Comparison of ENCODE assay signal across 29 cellular contexts in the genomic region with DNA sequence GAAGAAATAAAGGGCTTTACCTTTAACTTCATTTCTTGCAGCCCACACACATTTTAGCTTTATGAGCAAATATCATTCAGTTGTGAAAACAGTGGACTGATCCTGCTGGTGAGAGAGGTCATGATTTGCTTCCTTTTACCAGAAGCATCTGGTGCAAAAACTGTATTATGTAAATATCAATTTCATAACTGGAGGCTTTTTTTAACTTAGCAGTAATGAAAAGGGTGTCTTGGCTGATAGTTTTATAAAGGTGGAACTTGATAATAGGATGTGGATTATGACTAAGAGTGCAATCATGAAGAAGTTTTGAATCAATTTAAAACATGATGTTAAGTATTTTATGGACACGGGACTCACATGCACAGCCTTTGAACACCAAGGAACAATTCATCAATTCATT.
A peak's percentile ranks its signal among the peaks of the same experiment; 100 is the strongest.
DNase-seq lines count a peak whose midpoint lies in the region; ATAC-seq, FAIRE-seq and TF ChIP-seq lines count a peak whose summit lies in the region.
"Had no signal": no experiment of that assay in that cellular context is flagged by ENCODE, and none has a peak within 500 bp of the region (broad histone marks: within the 10 kb centered on the region; RNA-seq: fewer than 3 reads in every experiment).

No MANE protein-coding gene starts in this region.

- H3K36me3 Mint-ChIP-seq in osteocyte (ENCODE audit: unreplicated experiment), result peaks cover 14% of the 10 kb centered on the region
- H3K36me3 Mint-ChIP-seq in activated CD4-positive, alpha-beta T cell treated with anti-CD3 and anti-CD28 coated beads for 36 hours (ENCODE audit: low read depth), result no peaks in the 10 kb centered on the region
- H3K36me3 Mint-ChIP-seq: activated CD4-positive, alpha-beta memory T cell treated with anti-CD3 and anti-CD28 coated beads for 36 hours; activated naive CD4-positive, alpha-beta T cell treated with anti-CD3 and anti-CD28 coated beads, Interleukin-2, amount 10 ng/mL, durations not matched to agents 7 days and 5 days; CD8-positive, alpha-beta memory T cell had no signal

- peak overlapping the region; percentile 52 for H3K27ac Mint-ChIP-seq in osteocyte (ENCODE audit: unreplicated experiment)
- no peak overlapping the region for H3K27ac Mint-ChIP-seq in activated CD4-positive, alpha-beta T cell treated with anti-CD3 and anti-CD28 coated beads for 36 hours
- H3K27ac Mint-ChIP-seq: activated CD4-positive, alpha-beta memory T cell treated with anti-CD3 and anti-CD28 coated beads for 36 hours; activated naive CD4-positive, alpha-beta T cell treated with anti-CD3 and anti-CD28 coated beads, Interleukin-2, amount 10 ng/mL, durations not matched to agents 7 days and 5 days; CD8-positive, alpha-beta memory T cell; effector memory CD8-positive, alpha-beta T cell; H9 had no signal

- peak; percentile 32 for DNase-seq in HCEC 1CT
- peak; percentile 73 for DNase-seq in brain pericyte (ENCODE audit: low read depth, low spot score)
- DNase-seq in fibroblast of pulmonary artery (ENCODE audit: low read depth), result peak; percentile 36
- DNase-seq in osteocyte (ENCODE audit: extremely low spot score, unreplicated experiment), result no peak
- no peak for DNase-seq in activated CD4-positive, alpha-beta T cell treated with anti-CD3 and anti-CD28 coated beads for 36 hours
- DNase-seq in 8988T, result no peak
- no peak for DNase-seq in H54 (ENCODE audit: insufficient read length, low spot score)
- DNase-seq: activated CD4-positive, alpha-beta memory T cell treated with anti-CD3 and anti-CD28 coated beads for 36 hours; activated CD4-positive, CD25-positive, alpha-beta regulatory T cell treated with anti-CD3 and anti-CD28 coated beads, Interleukin-2, amount 50 U/mL, for 72 hours; activated CD8-positive, alpha-beta memory T cell treated with anti-CD3 and anti-CD28 coated beads, Interleukin-2, amount 50 U/mL, for 4 hours; activated naive CD4-positive, alpha-beta T cell treated with anti-CD3 and anti-CD28 coated beads, Interleukin-2, amount 10 ng/mL, durations not matched to agents 7 days and 5 days; amygdala; CD8-positive, alpha-beta memory T cell; effector memory CD8-positive, alpha-beta T cell; EL; gastrocnemius medialis; H9; NCI-H2081 treated with DMSO at 0.1 percent for 48 hours; NCI-H226; posterior cingulate gyrus; right cardiac atrium; SHP77 treated with DMSO at 0.1 percent for 48 hours; stimulated activated CD4-positive, alpha-beta T cell treated with anti-CD3 and anti-CD28 coated beads, Interleukin-4, amount 100 ng/mL, for 1 hour; stomach had no signal

- no peak overlapping the region for H3K4me3 ChIP-seq in fibroblast of pulmonary artery (replicated peaks; ENCODE audit: low read depth, low read length)
- H3K4me3 ChIP-seq: coronary artery, gastrocnemius medialis, GM12878, stomach, tibial nerve had no signal

- TF ChIP-seq POLR2A in H54 (IDR thresholded peaks at IDR 0.05; ENCODE audit: low read depth, low read length), result no peak

- FAIRE-seq in H54 (lab: Jason Lieb, UNC), result no peak
- FAIRE-seq: GM12878 had no signal

- intact Hi-C loops in activated CD4-positive, alpha-beta T cell treated with anti-CD3 and anti-CD28 coated beads for 36 hours (cut with DNase I, micrococcal nuclease), result no loop called here

- ATAC-seq in activated CD4-positive, alpha-beta T cell treated with anti-CD3 and anti-CD28 coated beads for 36 hours, result no peak
- ATAC-seq in GM18870 (IDR thresholded peaks at IDR 0.05; ENCODE audit: unreplicated experiment), result no peak
- ATAC-seq: effector memory CD8-positive, alpha-beta T cell; gastrocnemius medialis; GM12878; Panc1; right cardiac atrium had no signal

- POLR2A ChIA-PET in activated CD4-positive, alpha-beta T cell treated with anti-CD3 and anti-CD28 coated beads for 36 hours (lab: Charles Lee), result no interaction called here

- peaks cover 4% of the 10 kb centered on the region for H3K9me3 Mint-ChIP-seq in osteocyte (ENCODE audit: unreplicated experiment)
- H3K9me3 Mint-ChIP-seq in activated CD4-positive, alpha-beta T cell treated with anti-CD3 and anti-CD28 coated beads for 36 hours (ENCODE audit: low read depth), result no peaks in the 10 kb centered on the region
- H3K9me3 Mint-ChIP-seq: activated CD4-positive, alpha-beta memory T cell treated with anti-CD3 and anti-CD28 coated beads for 36 hours; activated naive CD4-positive, alpha-beta T cell treated with anti-CD3 and anti-CD28 coated beads, Interleukin-2, amount 10 ng/mL, durations not matched to agents 7 days and 5 days; effector memory CD8-positive, alpha-beta T cell; H9 had no signal

- TF ChIP-seq CTCF in fibroblast of pulmonary artery (IDR thresholded peaks at IDR 0.05; ENCODE audit: low read length, missing control alignments), result no peak
- TF ChIP-seq CTCF in osteocyte (IDR thresholded peaks at IDR 0.05), result no peak

- H3K27me3 Mint-ChIP-seq in osteocyte (ENCODE audit: unreplicated experiment), result no peaks in the 10 kb centered on the region
- no peaks in the 10 kb centered on the region for H3K27me3 Mint-ChIP-seq in activated CD4-positive, alpha-beta T cell treated with anti-CD3 and anti-CD28 coated beads for 36 hours
- H3K27me3 Mint-ChIP-seq: activated CD4-positive, alpha-beta memory T cell treated with anti-CD3 and anti-CD28 coated beads for 36 hours; activated naive CD4-positive, alpha-beta T cell treated with anti-CD3 and anti-CD28 coated beads, Interleukin-2, amount 10 ng/mL, durations not matched to agents 7 days and 5 days; CD8-positive, alpha-beta memory T cell; effector memory CD8-positive, alpha-beta T cell had no signal

- peaks cover 45% of the 10 kb centered on the region for H3K4me1 Mint-ChIP-seq in osteocyte (ENCODE audit: unreplicated experiment)
- no peaks in the 10 kb centered on the region for H3K4me1 Mint-ChIP-seq in activated CD4-positive, alpha-beta T cell treated with anti-CD3 and anti-CD28 coated beads for 36 hours
- H3K4me1 Mint-ChIP-seq: activated naive CD4-positive, alpha-beta T cell treated with anti-CD3 and anti-CD28 coated beads, Interleukin-2, amount 10 ng/mL, durations not matched to agents 7 days and 5 days; CD8-positive, alpha-beta memory T cell had no signal

- CTCF ChIA-PET in activated CD4-positive, alpha-beta T cell treated with anti-CD3 and anti-CD28 coated beads for 36 hours (lab: Charles Lee), result interaction anchor here (0.7 kb wide), 1 partner anchor 448 kb away, joined by 3 read pairs; no protein-coding TSS in a partner anchor

- H3K4me3 Mint-ChIP-seq in osteocyte (ENCODE audit: unreplicated experiment), result no peak overlapping the region
- no peak overlapping the region for H3K4me3 Mint-ChIP-seq in activated CD4-positive, alpha-beta T cell treated with anti-CD3 and anti-CD28 coated beads for 36 hours
- H3K4me3 Mint-ChIP-seq: activated CD4-positive, alpha-beta memory T cell treated with anti-CD3 and anti-CD28 coated beads for 36 hours; activated naive CD4-positive, alpha-beta T cell treated with anti-CD3 and anti-CD28 coated beads, Interleukin-2, amount 10 ng/mL, durations not matched to agents 7 days and 5 days; CD8-positive, alpha-beta memory T cell; effector memory CD8-positive, alpha-beta T cell; H9 had no signal

Comparison
In these comparisons a context has a peak if more than half of its experiments do, and no peak if none do; other contexts are left out.
1. DNase-seq: peak in HCEC 1CT (single experiment), brain pericyte (single experiment) and fibroblast of pulmonary artery (single experiment); none in osteocyte (single experiment), activated CD4-positive, alpha-beta T cell treated with anti-CD3 and anti-CD28 coated beads for 36 hours (single experiment), 8988T (single experiment) and H54 (single experiment).